ENCODE assay signal across 12 cellular contexts in genomic region chr2:180033993-180034894, GRCh38. TPM values are rescaled to one million over a fixed set of nuclear protein-coding genes. Genes with fewer than 3 reads are reported as not detected.
DNase-seq lines count a peak whose midpoint lies in the region; ATAC-seq and TF ChIP-seq lines count a peak whose summit lies in the region.
"Had no signal": no experiment of that assay in that cellular context is flagged by ENCODE, and none has a peak within 500 bp of the region (broad histone marks: within the 10 kb centered on the region; RNA-seq: fewer than 3 reads in every experiment).

No MANE protein-coding gene starts in this region.

- RAD21 ChIA-PET in HCT116 (lab: Charles Lee; ENCODE audit: low non-redundant PET in 1 of 2, low total read pairs in 2 of 2, uncharacterized antibody in 2 of 2, unreplicated experiment in 2 of 2) = no interaction called here

- no peak overlapping the region for H2AFZ ChIP-seq in HCT116 (ENCODE audit: low read depth, low read length, poor library complexity, severe bottlenecking)
- H2AFZ ChIP-seq: parathyroid adenoma had no signal

- TF ChIP-seq POLR2A in HCT116 (IDR thresholded peaks at IDR 0.05; ENCODE audit: borderline replicate concordance, extremely low read depth, insufficient read depth, insufficient read length) = no peak

- POLR2A ChIA-PET in HCT116 (lab: Charles Lee) = no interaction called here

- no peak overlapping the region for H3K27ac ChIP-seq in HCT116 (ENCODE audit: low read depth, low read length)
- H3K27ac ChIP-seq: epithelial cell of prostate, parathyroid adenoma had no signal

- H3K4me3 ChIP-seq in HCT116 (replicated peaks in 1 of 2; ENCODE audit: low read depth in 1 of 2, low read length in 2 of 2) = no peak overlapping the region
- H3K4me3 ChIP-seq: GM12878 had no signal

- H3K4me1 ChIP-seq in HCT116 (ENCODE audit: control insufficient read depth in 1 of 2, insufficient read depth in 2 of 2, low read length in 2 of 2) = peaks cover 8 to 10% of the 10 kb centered on the region in 2 experiments; a peak in 2 of 4 replicates
- H3K4me1 ChIP-seq: parathyroid adenoma had no signal

- peak overlapping the region; percentile 41 for H3K4me3 Mint-ChIP-seq in osteocyte (ENCODE audit: unreplicated experiment)
- H3K4me3 Mint-ChIP-seq: stimulated activated naive B cell treated with anti-CD40 and anti-IgM and Interleukin-4, amounts not matched to agents 10 μg/mL and 1 μg/mL and 100 μg/mL, for 72 hours had no signal

- peaks cover 10% of the 10 kb centered on the region for H3K36me3 Mint-ChIP-seq in osteocyte (ENCODE audit: unreplicated experiment)

- TF ChIP-seq CTCF in HCT116 (IDR thresholded peaks at IDR 0.05 in 2 of 3, conservative IDR thresholded peaks at IDR 0.05 in 1 of 3; ENCODE audit: borderline replicate concordance in 1 of 3, insufficient read depth in 1 of 3, low read depth in 2 of 3, low read length in 2 of 3) (no peak), osteocyte (IDR thresholded peaks at IDR 0.05) (no peak)

- DNase-seq in HCT116 (ENCODE audit: low read depth, low spot score) (no peak), NCI-H2196 (lab: John Stamatoyannopoulos, UW; ENCODE audit: unreplicated experiment) (peak; percentile 86), brain pericyte (ENCODE audit: low read depth, low spot score) (peak; percentile 84), osteocyte (ENCODE audit: extremely low spot score, unreplicated experiment) (peak; percentile 89), HT-29 (ENCODE audit: low spot score) (no peak)
- DNase-seq in central memory CD4-positive, alpha-beta T cell = no peak
- DNase-seq in activated CD4-positive, CD25-positive, alpha-beta regulatory T cell (lab: John Stamatoyannopoulos, UW) = no peak
- DNase-seq: stimulated activated naive B cell treated with anti-CD40 and anti-IgM and Interleukin-4, amounts not matched to agents 10 μg/mL and 1 μg/mL and 100 μg/mL, for 72 hours had no signal

- CTCF ChIA-PET in HCT116 (lab: Charles Lee) = no interaction called here

- no peaks in the 10 kb centered on the region for H3K27me3 Mint-ChIP-seq in osteocyte (ENCODE audit: unreplicated experiment)

- H3K9ac ChIP-seq in HCT116 (ENCODE audit: low read length) = no peak overlapping the region
- H3K9ac ChIP-seq: parathyroid adenoma had no signal

- H3K79me2 ChIP-seq in HCT116 (ENCODE audit: insufficient read depth, low read length) = no peaks in the 10 kb centered on the region
- H3K79me2 ChIP-seq: parathyroid adenoma had no signal

- no peaks in the 10 kb centered on the region for H3K9me2 ChIP-seq in HCT116 (ENCODE audit: insufficient read depth)

- peak; percentile 42; the same call in 1 of the 2 replicates for ATAC-seq in HCT116
- no peak for ATAC-seq in GM19463 (IDR thresholded peaks at IDR 0.05; ENCODE audit: unreplicated experiment)
- ATAC-seq: GM12878; stimulated activated naive B cell treated with anti-CD40 and anti-IgM and Interleukin-4, amounts not matched to agents 10 μg/mL and 1 μg/mL and 100 μg/mL, for 72 hours had no signal

- H3K4me2 ChIP-seq in HCT116 (ENCODE audit: low read length) = peak overlapping the region; percentile 21

- no peaks in the 10 kb centered on the region for H3K36me3 ChIP-seq in HCT116 (ENCODE audit: control insufficient read depth in 1 of 2, insufficient read depth in 2 of 2, low read length in 2 of 2)

- H3K4me1 Mint-ChIP-seq in osteocyte (ENCODE audit: unreplicated experiment) = peaks cover 28% of the 10 kb centered on the region
- H3K4me1 Mint-ChIP-seq: stimulated activated naive B cell treated with anti-CD40 and anti-IgM and Interleukin-4, amounts not matched to agents 10 μg/mL and 1 μg/mL and 100 μg/mL, for 72 hours had no signal

- H3K27ac Mint-ChIP-seq in osteocyte (ENCODE audit: unreplicated experiment) = peak overlapping the region; percentile 96
- H3K27ac Mint-ChIP-seq: stimulated activated naive B cell treated with anti-CD40 and anti-IgM and Interleukin-4, amounts not matched to agents 10 μg/mL and 1 μg/mL and 100 μg/mL, for 72 hours had no signal

- no peaks in the 10 kb centered on the region for H3K9me3 ChIP-seq in HCT116 (ENCODE audit: control insufficient read depth in 1 of 2, insufficient read depth in 1 of 2, low read depth in 1 of 2, low read length in 2 of 2)

- no peak for TF ChIP-seq RAD21 in HCT116 (IDR thresholded peaks at IDR 0.05; ENCODE audit: low read depth)

- no peaks in the 10 kb centered on the region for H3K27me3 ChIP-seq in HCT116 (ENCODE audit: insufficient read depth, low read length)

- peaks cover 31% of the 10 kb centered on the region for H3K9me3 Mint-ChIP-seq in osteocyte (ENCODE audit: unreplicated experiment)

- BruUV-seq in HCT116 (replicated peaks; lab: Mats Ljungman, UMichigan) = no TSS peak

- intact Hi-C loops in HCT116 (cut with micrococcal nuclease) = no loop called here

- no peaks in the 10 kb centered on the region for H4K20me1 ChIP-seq in HCT116 (ENCODE audit: insufficient read depth)

TF ChIP-seq in HCT116, 20 proteins besides CTCF, POLR2A, EP300 and RAD21:
- TF ChIP-seq SIN3A (IDR thresholded peaks at IDR 0.05; ENCODE audit: low read depth) (no peak), SRF (IDR thresholded peaks at IDR 0.05; ENCODE audit: low read depth) (no peak), ELF1 (IDR thresholded peaks at IDR 0.05; ENCODE audit: borderline replicate concordance, low read depth) (no peak), ZNF274 (IDR thresholded peaks at IDR 0.05; ENCODE audit: low read depth, low read length) (no peak), MAX (IDR thresholded peaks at IDR 0.05) (no peak), FOSL1 (IDR thresholded peaks at IDR 0.05; ENCODE audit: low read depth) (no peak), CEBPB (IDR thresholded peaks at IDR 0.05; ENCODE audit: low read depth) (no peak), POLR2AphosphoS5 (IDR thresholded peaks at IDR 0.05; ENCODE audit: low read depth, low read length) (no peak), CBX3 (IDR thresholded peaks at IDR 0.05; ENCODE audit: low read depth) (no peak), EZH2phosphoT487 (IDR thresholded peaks at IDR 0.05; ENCODE audit: borderline replicate concordance) (no peak), EZH2 (IDR thresholded peaks at IDR 0.05) (no peak), SP1 (IDR thresholded peaks at IDR 0.05; ENCODE audit: low read depth) (no peak), EGR1 (IDR thresholded peaks at IDR 0.05; ENCODE audit: low read depth) (no peak), REST (IDR thresholded peaks at IDR 0.05; ENCODE audit: low read depth) (no peak), ATF3 (IDR thresholded peaks at IDR 0.05) (no peak), ZFX (IDR thresholded peaks at IDR 0.05) (no peak), ZBTB33 (IDR thresholded peaks at IDR 0.05; ENCODE audit: extremely low read depth, insufficient replicate concordance, low read length) (no peak), JUND (IDR thresholded peaks at IDR 0.05) (no peak), YY1 (IDR thresholded peaks at IDR 0.05; ENCODE audit: extremely low read depth, insufficient replicate concordance, low read depth, low read length) (no peak)

RNA-seq across cellular contexts. Expression of gene CWC22, which starts 27.1 kb away (rescaled TPM):
- total RNA-seq in HCT116 (2021; ENCODE audit: unreplicated experiment) = 24.7 TPM
- 7.5 and 11.3 TPM in 2 replicates for polyA plus RNA-seq in HCT116 (2012)
- 19.4 and 20.1 TPM in 2 replicates for total RNA-seq in osteocyte
- 6.6 and 7.2 TPM in 2 replicates for total RNA-seq in HT-29 (2014; rRNA removed; shearing (Covaris generic))

Comparison
In these comparisons a context has a peak if more than half of its experiments do, and no peak if none do; other contexts are left out.
1. DNase-seq: peak in NCI-H2196 (single experiment), brain pericyte (single experiment) and osteocyte (single experiment); none in HCT116 (single experiment), HT-29 (single experiment), central memory CD4-positive, alpha-beta T cell (single experiment) and activated CD4-positive, CD25-positive, alpha-beta regulatory T cell (0 of 4).